Comparison of ENCODE assay signal across 27 cellular contexts in genomic region chr16:78720416-78720815, GRCh38.
"Had no signal": no experiment of that assay in that cellular context is flagged by ENCODE, and none has a peak within 500 bp of the region (broad histone marks: within the 10 kb centered on the region; RNA-seq: fewer than 3 reads in every experiment).

No MANE protein-coding gene starts in this region.

- DNase-seq: colonic mucosa; effector CD8-positive, alpha-beta T cell; endodermal cell; heart left ventricle; kidney; left lung; mesenchymal stem cell; mucosa of descending colon; naive thymus-derived CD4-positive, alpha-beta T cell; nephron progenitor cell; nucleus accumbens; spleen; stimulated activated CD4-positive, alpha-beta T cell treated with anti-CD3 and anti-CD28 coated beads, Interleukin-4, amount 100 ng/mL, for 4 hours; stimulated activated naive CD8-positive, alpha-beta T cell treated with anti-CD3 and anti-CD28 coated beads, Interleukin-15, Interleukin-2, amounts not matched to agents 100 U/mL and 50 U/mL, for 24 hours; substantia nigra; testis; tibial artery had no signal

- H3K4me1 ChIP-seq: colonic mucosa, esophagus muscularis mucosa, gastroesophageal sphincter, heart left ventricle, left lung, prostate gland, right atrium auricular region, spleen, testis, tibial artery had no signal

- H3K4me3 ChIP-seq: colonic mucosa, esophagus muscularis mucosa, gastroesophageal sphincter, heart left ventricle, hepatocyte, left lung, mucosa of descending colon, prostate gland, right atrium auricular region, skin epidermis, spleen, testis, tibial artery had no signal

- ATAC-seq: gastroesophageal sphincter; heart left ventricle; left lung; mucosa of descending colon; naive thymus-derived CD4-positive, alpha-beta T cell; sciatic nerve; stimulated activated memory B cell treated with anti-CD40 and anti-IgM and Interleukin-4, amounts not matched to agents 10 μg/mL and 1 μg/mL and 100 μg/mL, for 72 hours; stimulated activated naive CD8-positive, alpha-beta T cell treated with anti-CD3 and anti-CD28 coated beads, Interleukin-15, Interleukin-2, amounts not matched to agents 100 U/mL and 50 U/mL, for 24 hours had no signal

- H3K27me3 ChIP-seq: colonic mucosa, esophagus muscularis mucosa, gastroesophageal sphincter, heart left ventricle, hepatocyte, left lung, right atrium auricular region, spleen, testis, tibial artery had no signal

- H3K36me3 ChIP-seq: colonic mucosa, esophagus muscularis mucosa, gastroesophageal sphincter, heart left ventricle, left lung, prostate gland, right atrium auricular region, spleen, tibial artery had no signal

- H3K9me3 ChIP-seq: colonic mucosa, esophagus muscularis mucosa, gastroesophageal sphincter, heart left ventricle, left lung, mucosa of descending colon, prostate gland, right atrium auricular region, spleen, testis, tibial artery had no signal

- FAIRE-seq: endothelial cell of umbilical vein, kidney, urothelium cell line had no signal

- H3K27ac ChIP-seq: colonic mucosa, esophagus muscularis mucosa, gastroesophageal sphincter, heart left ventricle, hepatocyte, left lung, prostate gland, right atrium auricular region, skin epidermis, spleen, testis, tibial artery had no signal
